16 cellular contexts compared by ENCODE assay signal in genomic region chr14:78253986-78254385, GRCh38.
DNase-seq lines count a peak whose midpoint lies in the region; ATAC-seq and TF ChIP-seq lines count a peak whose summit lies in the region.
"Had no signal": no experiment of that assay in that cellular context is flagged by ENCODE, and none has a peak within 500 bp of the region (broad histone marks: within the 10 kb centered on the region; RNA-seq: fewer than 3 reads in every experiment).

No MANE protein-coding gene starts in this region.

- POLR2A ChIA-PET in RWPE1 (lab: Yijun Ruan, JAX; ENCODE audit: low non-redundant PET), result no interaction called here

- CTCF ChIA-PET in RWPE1 (lab: Yijun Ruan, JAX), result no interaction called here

- no peak overlapping the region for H3K27ac Mint-ChIP-seq in endothelial cell (ENCODE audit: unreplicated experiment)
- H3K27ac Mint-ChIP-seq: activated CD4-positive, alpha-beta T cell treated with anti-CD3 and anti-CD28 coated beads, Interleukin-2, amount 10 ng/mL, durations not matched to agents 24 days and 14 days; activated naive CD4-positive, alpha-beta T cell treated with anti-CD3 and anti-CD28 coated beads, Interleukin-2, amount 50 U/mL, for 24 hours had no signal

- H3K36me3 Mint-ChIP-seq in endothelial cell (ENCODE audit: low read depth, unreplicated experiment), result no peaks in the 10 kb centered on the region
- H3K36me3 Mint-ChIP-seq: activated naive CD4-positive, alpha-beta T cell treated with anti-CD3 and anti-CD28 coated beads, Interleukin-2, amount 50 U/mL, for 24 hours had no signal

- H3K4me1 Mint-ChIP-seq in endothelial cell (ENCODE audit: unreplicated experiment), result no peaks in the 10 kb centered on the region
- H3K4me1 Mint-ChIP-seq: activated naive CD4-positive, alpha-beta T cell treated with anti-CD3 and anti-CD28 coated beads, Interleukin-2, amount 50 U/mL, for 24 hours had no signal

- no peak overlapping the region for H3K27ac ChIP-seq in RWPE1
- H3K27ac ChIP-seq: heart left ventricle, lower lobe of right lung had no signal

- no peaks in the 10 kb centered on the region for H3K9me3 Mint-ChIP-seq in endothelial cell (ENCODE audit: unreplicated experiment)
- H3K9me3 Mint-ChIP-seq: activated CD4-positive, alpha-beta T cell treated with anti-CD3 and anti-CD28 coated beads, Interleukin-2, amount 10 ng/mL, durations not matched to agents 24 days and 14 days; activated naive CD4-positive, alpha-beta T cell treated with anti-CD3 and anti-CD28 coated beads, Interleukin-2, amount 50 U/mL, for 24 hours had no signal

- peak; percentile 3 for DNase-seq in stimulated activated CD4-positive, alpha-beta T cell treated with anti-CD3 and anti-CD28 coated beads, Interleukin-1b, Interleukin-23, amount 100 ng/mL, for 48 hours
- DNase-seq in stimulated activated CD4-positive, alpha-beta T cell treated with anti-CD3 and anti-CD28 coated beads, Interleukin-4, amount 100 ng/mL, for 1 hour, result no peak
- DNase-seq in RWPE1 (ENCODE audit: low spot score), result peak; percentile 83
- peak; percentile 3 for DNase-seq in fibroblast of pulmonary artery (ENCODE audit: low read depth)
- DNase-seq in endothelial cell (ENCODE audit: low spot score), result no peak
- no peak for DNase-seq in Right ventricle myocardium inferior (ENCODE audit: missing footprints)
- DNase-seq: activated CD4-positive, alpha-beta T cell treated with anti-CD3 and anti-CD28 coated beads, Interleukin-2, amount 10 ng/mL, durations not matched to agents 24 days and 14 days; BE2C; heart left ventricle; lower lobe of right lung; NCI-H1417 treated with DMSO at 0.1 percent for 48 hours; NCI-H748 treated with DMSO at 0.1 percent for 48 hours; stimulated activated CD4-positive, alpha-beta T cell treated with anti-CD3 and anti-CD28 coated beads, Interleukin-15, amount 100 ng/mL, for 24 hours had no signal

- TF ChIP-seq CTCF in RWPE1 (conservative IDR thresholded peaks at IDR 0.05; ENCODE audit: low read depth), result no peak
- no peak for TF ChIP-seq CTCF in fibroblast of pulmonary artery (IDR thresholded peaks at IDR 0.05; ENCODE audit: low read length, missing control alignments)
- no peak for TF ChIP-seq CTCF in endothelial cell (IDR thresholded peaks at IDR 0.05; ENCODE audit: unreplicated experiment)

- H3K4me3 ChIP-seq in fibroblast of pulmonary artery (replicated peaks; ENCODE audit: low read depth, low read length), result no peak overlapping the region
- H3K4me3 ChIP-seq: heart left ventricle, lower lobe of right lung had no signal

- no peak for ATAC-seq in Right ventricle myocardium inferior
- ATAC-seq in HG03378 (IDR thresholded peaks at IDR 0.05; ENCODE audit: unreplicated experiment), result no peak
- no peak for ATAC-seq in HG03280 (IDR thresholded peaks at IDR 0.05; ENCODE audit: unreplicated experiment)
- ATAC-seq: heart left ventricle, lower lobe of right lung had no signal

- H3K4me3 Mint-ChIP-seq in endothelial cell (ENCODE audit: unreplicated experiment), result no peak overlapping the region
- H3K4me3 Mint-ChIP-seq: activated CD4-positive, alpha-beta T cell treated with anti-CD3 and anti-CD28 coated beads, Interleukin-2, amount 10 ng/mL, durations not matched to agents 24 days and 14 days; activated naive CD4-positive, alpha-beta T cell treated with anti-CD3 and anti-CD28 coated beads, Interleukin-2, amount 50 U/mL, for 24 hours had no signal

- H3K27me3 Mint-ChIP-seq in endothelial cell (ENCODE audit: unreplicated experiment), result no peaks in the 10 kb centered on the region
- H3K27me3 Mint-ChIP-seq: activated CD4-positive, alpha-beta T cell treated with anti-CD3 and anti-CD28 coated beads, Interleukin-2, amount 10 ng/mL, durations not matched to agents 24 days and 14 days; activated naive CD4-positive, alpha-beta T cell treated with anti-CD3 and anti-CD28 coated beads, Interleukin-2, amount 50 U/mL, for 24 hours had no signal

- intact Hi-C loops in Right ventricle myocardium inferior (cut with DNase I), result no loop called here

Comparison
In these comparisons a context has a peak if more than half of its experiments do, and no peak if none do; other contexts are left out.
1. DNase-seq: peak in stimulated activated CD4-positive, alpha-beta T cell treated with anti-CD3 and anti-CD28 coated beads, Interleukin-1b, Interleukin-23, amount 100 ng/mL, for 48 hours (single experiment), RWPE1 (single experiment) and fibroblast of pulmonary artery (single experiment); none in stimulated activated CD4-positive, alpha-beta T cell treated with anti-CD3 and anti-CD28 coated beads, Interleukin-4, amount 100 ng/mL, for 1 hour (single experiment), endothelial cell (single experiment) and Right ventricle myocardium inferior (single experiment).